8 cellular contexts compared by ENCODE assay signal in genomic region chr6:79713701-79714322, GRCh38.
DNase-seq lines count a peak whose midpoint lies in the region; ATAC-seq and TF ChIP-seq lines count a peak whose summit lies in the region.

No MANE protein-coding gene starts in this region.

- H3K4me1 ChIP-seq in iPS DF 6.9 (ENCODE audit: control insufficient read depth, insufficient read depth, low read length) = no peaks in the 10 kb centered on the region

- ATAC-seq in GM18858 (IDR thresholded peaks at IDR 0.05; ENCODE audit: unreplicated experiment) (peak; percentile 67), HG03565 (IDR thresholded peaks at IDR 0.05; ENCODE audit: unreplicated experiment) (peak; percentile 70), GM18861 (IDR thresholded peaks at IDR 0.05; ENCODE audit: unreplicated experiment) (no peak)

- TF ChIP-seq CTCF in C4-2B (conservative IDR thresholded peaks at IDR 0.05) (peak; percentile 76), RWPE1 (conservative IDR thresholded peaks at IDR 0.05; ENCODE audit: low read depth) (peak; percentile 50)

- CTCF ChIA-PET in RWPE1 (lab: Yijun Ruan, JAX) = interaction anchor here (0.6 to 0.8 kb wide), 6 partner anchors 20 to 796 kb away, joined by 3 to 8 read pairs (median 4); no protein-coding TSS in a partner anchor

- POLR2A ChIA-PET in RWPE1 (lab: Yijun Ruan, JAX; ENCODE audit: low non-redundant PET) = no interaction called here

- WGBS in iPS DF 6.9 (ENCODE audit: insufficient coverage, insufficient read length) = no CpG with 5 or more reads among the region's 5 CpGs

- DNase-seq in RWPE1 (ENCODE audit: low spot score) = peak; percentile 20
- peak; percentile 35 for DNase-seq in iPS DF 6.9 (ENCODE audit: low read depth, low spot score)
- DNase-seq in stimulated activated CD4-positive, alpha-beta T cell treated with anti-CD3 and anti-CD28 coated beads, Interleukin-4, amount 100 ng/mL, for 4 hours = peak; percentile 28 to 31

- H3K27me3 ChIP-seq in iPS DF 6.9 (ENCODE audit: control insufficient read depth, insufficient read depth, low read length) = no peaks in the 10 kb centered on the region

- H3K36me3 ChIP-seq in iPS DF 6.9 (ENCODE audit: control insufficient read depth, insufficient read depth, low read length) = no peaks in the 10 kb centered on the region

- H3K27ac ChIP-seq in C4-2B (no peak overlapping the region), RWPE1 (no peak overlapping the region), angular gyrus (ENCODE audit: low read depth, low read length) (peak overlapping the region; percentile 20), iPS DF 6.9 (ENCODE audit: low read length) (no peak overlapping the region)

- no peak overlapping the region for H3K4me3 ChIP-seq in iPS DF 6.9 (ENCODE audit: low read length)

- no peaks in the 10 kb centered on the region for H3K9me3 ChIP-seq in iPS DF 6.9 (ENCODE audit: control insufficient read depth, insufficient read depth, low read length)
